In the genomic region with DNA sequence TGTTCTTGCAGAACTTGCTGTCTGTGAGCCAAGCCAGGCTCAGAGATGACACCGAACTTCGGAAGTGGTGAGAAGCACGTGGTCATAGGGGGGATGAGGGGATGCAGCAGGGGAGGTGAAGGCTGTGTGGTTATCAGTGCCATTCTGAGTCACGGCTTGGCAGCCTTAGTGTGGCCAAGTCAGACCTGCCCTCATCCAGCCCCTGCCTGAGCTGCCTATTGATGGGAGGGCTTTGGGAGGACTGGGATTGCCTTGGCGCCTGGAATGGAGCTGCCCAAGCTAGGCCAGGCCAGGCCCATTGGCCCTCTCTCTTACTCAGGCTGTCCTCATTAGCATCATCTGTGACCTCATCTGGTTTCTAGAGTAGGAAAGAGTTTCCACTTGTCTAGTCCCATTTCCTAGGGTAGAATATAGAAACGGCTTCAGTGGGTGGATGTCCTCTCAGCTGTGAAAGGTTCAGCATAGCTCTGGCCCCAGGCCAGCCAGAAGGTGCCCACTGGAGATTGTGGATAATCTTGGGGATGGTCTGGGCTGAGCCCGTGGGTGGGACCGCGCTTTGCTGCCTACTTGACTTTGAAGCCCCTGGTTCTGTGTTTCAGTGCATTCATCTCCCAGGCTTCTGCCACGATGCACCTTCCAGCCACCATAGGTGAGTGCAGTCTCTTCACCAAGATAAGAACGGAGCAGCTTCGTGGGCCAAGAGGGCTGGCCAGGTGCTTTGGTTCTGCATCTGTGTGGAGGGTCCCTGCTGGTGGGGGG, we compare ENCODE assay signal across 9 cellular contexts. TPM values are rescaled to one million over a fixed set of nuclear protein-coding genes. Genes with fewer than 3 reads are reported as not detected.
A peak's percentile ranks its signal among the peaks of the same experiment; 100 is the strongest.
DNase-seq lines count a peak whose midpoint lies in the region; FAIRE-seq and TF ChIP-seq lines count a peak whose summit lies in the region.
"Had no signal": no experiment of that assay in that cellular context is flagged by ENCODE, and none has a peak within 500 bp of the region (broad histone marks: within the 10 kb centered on the region; RNA-seq: fewer than 3 reads in every experiment).

No MANE protein-coding gene starts in this region.

- H2AFZ ChIP-seq in OCI-LY1 (ENCODE audit: low read length) (no peak overlapping the region), smooth muscle cell (ENCODE audit: low read depth) (no peak overlapping the region)

- H4K20me1 ChIP-seq in OCI-LY1 (ENCODE audit: insufficient read depth, low read length) (no peaks in the 10 kb centered on the region), smooth muscle cell (ENCODE audit: low read depth) (no peaks in the 10 kb centered on the region)

- FAIRE-seq in GM19239 (lab: Jason Lieb, UNC): peak; percentile 72
- FAIRE-seq: endometrium had no signal

- H3K4me1 ChIP-seq in OCI-LY1 (ENCODE audit: insufficient read depth, low read length, severe bottlenecking) (peaks cover 17% of the 10 kb centered on the region), smooth muscle cell (ENCODE audit: low read depth) (peaks cover 11% of the 10 kb centered on the region)

- no peaks in the 10 kb centered on the region for H3K9me3 ChIP-seq in OCI-LY1 (ENCODE audit: low read length)
- no peaks in the 10 kb centered on the region for H3K9me3 ChIP-seq in smooth muscle cell (replicated peaks; ENCODE audit: low read depth)

- H3F3A ChIP-seq in OCI-LY1 (ENCODE audit: insufficient read depth, low read length): no peaks in the 10 kb centered on the region
- H3F3A ChIP-seq in smooth muscle cell (ENCODE audit: low read depth): peaks cover 14% of the 10 kb centered on the region

- H3K27me3 ChIP-seq in OCI-LY1 (ENCODE audit: insufficient read depth, low read length): no peaks in the 10 kb centered on the region
- H3K27me3 ChIP-seq in smooth muscle cell (ENCODE audit: low read depth): no peaks in the 10 kb centered on the region

- H3K4me3 ChIP-seq in OCI-LY1 (ENCODE audit: low read depth, low read length, poor library complexity, severe bottlenecking) (no peak overlapping the region), smooth muscle cell (no peak overlapping the region)

- H3K36me3 ChIP-seq in OCI-LY1 (ENCODE audit: insufficient read depth, low read length) (no peaks in the 10 kb centered on the region), smooth muscle cell (ENCODE audit: low read depth) (no peaks in the 10 kb centered on the region)

- WGBS in smooth muscle cell (ENCODE audit: low lambda C conversion rate): 68% methylated on average over 12 of the region's 12 CpGs

- H3K4me2 ChIP-seq in OCI-LY1 (ENCODE audit: low read length) (peak overlapping the region; percentile 7; the same call in 1 of the 2 replicates), smooth muscle cell (peak overlapping the region; percentile 73)

- H3K9me2 ChIP-seq in OCI-LY1 (ENCODE audit: low read depth, low read length): no peaks in the 10 kb centered on the region

- TF ChIP-seq CTCF in OCI-LY1 (IDR thresholded peaks at IDR 0.05; ENCODE audit: low read length) (no peak), smooth muscle cell (IDR thresholded peaks at IDR 0.05; ENCODE audit: borderline replicate concordance, insufficient read depth, poor library complexity, severe bottlenecking) (no peak)

- H3K9ac ChIP-seq in OCI-LY1 (ENCODE audit: low read length) (no peak overlapping the region), smooth muscle cell (ENCODE audit: low read depth) (no peak overlapping the region)

- H3K79me2 ChIP-seq in OCI-LY1 (ENCODE audit: insufficient read depth, low read length) (no peaks in the 10 kb centered on the region), smooth muscle cell (ENCODE audit: low read depth) (no peaks in the 10 kb centered on the region)

- H3K27ac ChIP-seq in OCI-LY1 (ENCODE audit: low read depth, low read length, poor library complexity, severe bottlenecking): peak overlapping the region; percentile 38
- H3K27ac ChIP-seq in epithelial cell of prostate: peak overlapping the region; percentile 67
- peak overlapping the region; percentile 85 for H3K27ac ChIP-seq in smooth muscle cell (ENCODE audit: low read depth)

- no peak for DNase-seq in GM19239 (ENCODE audit: insufficient read length, low spot score)
- no peak for DNase-seq in epithelial cell of prostate (ENCODE audit: low read depth, low spot score)
- no peak for DNase-seq in smooth muscle cell (lab: John Stamatoyannopoulos, UW; ENCODE audit: unreplicated experiment)
- no peak for DNase-seq in NCI-H82 (lab: John Stamatoyannopoulos, UW)
- DNase-seq in GM03348 (ENCODE audit: low spot score): no peak
- no peak for DNase-seq in iPS-NIHi11 (ENCODE audit: low spot score)
- DNase-seq in NCI-H2196 treated with DMSO at 0.1 percent for 48 hours (lab: John Stamatoyannopoulos, UW; ENCODE audit: unreplicated experiment): no peak

RNA-seq across cellular contexts. Expression of gene FAH, which starts 7.2 kb away (rescaled TPM):
- 18.3 and 26.8 TPM in 2 replicates for total RNA-seq in smooth muscle cell
- 36.7 and 43.5 TPM in 2 replicates for polyA plus RNA-seq in smooth muscle cell
